ENCODE assay signal across 8 cellular contexts in the genomic region with DNA sequence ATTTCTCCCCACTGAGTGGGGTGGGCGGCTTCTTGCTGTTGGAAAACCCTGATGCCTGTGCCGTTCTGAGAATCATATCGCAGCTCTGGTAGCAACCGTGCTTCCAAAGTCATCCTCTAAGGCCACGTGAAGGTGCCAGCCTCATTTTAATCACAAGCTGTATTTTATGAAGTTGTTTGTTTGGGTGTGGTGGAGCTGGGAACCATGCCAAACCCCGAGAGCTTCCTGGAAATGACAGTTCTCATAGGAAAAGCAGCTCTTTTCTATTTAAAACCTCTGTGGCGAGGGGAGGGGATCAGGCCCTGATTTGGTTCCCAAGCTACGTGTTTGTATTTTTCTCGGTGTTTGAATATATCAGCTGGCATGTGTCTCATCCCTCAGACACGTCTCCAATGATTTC. TPM values are rescaled to one million over a fixed set of nuclear protein-coding genes. Genes with fewer than 3 reads are reported as not detected.
DNase-seq lines count a peak whose midpoint lies in the region; ATAC-seq, FAIRE-seq and TF ChIP-seq lines count a peak whose summit lies in the region.

No MANE protein-coding gene starts in this region.

- TF ChIP-seq POLR2A in erythroblast (IDR thresholded peaks at IDR 0.05; ENCODE audit: low read length) = no peak

- no peak for TF ChIP-seq CTCF in pancreas (IDR thresholded peaks at IDR 0.05)

- H3K4me3 ChIP-seq in pancreas = no peak overlapping the region

- intact Hi-C loops in pancreas (cut with DNase I) = no loop called here

- H3K4me1 ChIP-seq in pancreas = peaks cover 18 to 45% (median 21%) of the 10 kb centered on the region in 3 donors

- H3K27me3 ChIP-seq in pancreas = no peaks in the 10 kb centered on the region

- ATAC-seq in pancreas = peak in 3 of 4 donors; percentile 38 to 54 (median 54)

- WGBS in pancreas, 2 donors = 45 to 49% methylated on average over 10 of the region's 10 CpGs

- DNase-seq in DMS 273 treated with DMSO at 0.1 percent for 48 hours (lab: John Stamatoyannopoulos, UW) (peak; percentile 34), NCI-H2227 treated with DMSO at 0.1 percent for 48 hours (lab: John Stamatoyannopoulos, UW) (peak; percentile 80), erythroblast (lab: John Stamatoyannopoulos, UW) (peak; percentile 55 to 70), pancreas (peak in 5 of 6 donors; percentile 57 to 77 (median 63)), DMS114 treated with DMSO at 0.1 percent for 48 hours (lab: John Stamatoyannopoulos, UW; ENCODE audit: unreplicated experiment) (no peak), superior temporal gyrus (ENCODE audit: extremely low spot score) (no peak), D341Med (ENCODE audit: low spot score) (no peak)
- peak; percentile 45 for DNase-seq in activated CD8-positive, alpha-beta memory T cell treated with anti-CD3 and anti-CD28 coated beads, Interleukin-2, amount 50 U/mL, for 4 hours

- peak overlapping the region in 2 of 4 donors; percentile 80 to 84 for H3K27ac ChIP-seq in pancreas

- no peaks in the 10 kb centered on the region for H3K9me3 ChIP-seq in pancreas

- H3K36me3 ChIP-seq in pancreas = peaks cover 0 to 3% (median 0%) of the 10 kb centered on the region in 3 donors

- peak; percentile 9 for FAIRE-seq in pancreas (lab: Jason Lieb, UNC)

RNA-seq across cellular contexts. Expression of a gene that starts 21.7 kb away (rescaled TPM):
- total RNA-seq in pancreas = 10 to 100 TPM in 2 of 6 donors, 1 to 10 TPM in 4; 4.4 to 13.9 (median 7.4) TPM
- polyA plus RNA-seq in pancreas = 10 to 100 TPM in 1 of 2 donors, 1 to 10 TPM in 1; 8.7 to 12.5 TPM

RNA-seq across cellular contexts. Expression of a gene that starts 21.8 kb away (rescaled TPM):
- 10 to 100 TPM in 4 of 6 donors, 1 to 10 TPM in 2; 6.7 to 15.5 (median 10.4) TPM for total RNA-seq in pancreas
- polyA plus RNA-seq in pancreas = 10 to 100 TPM; 15.1 TPM

Comparison
In these comparisons a context has a peak if more than half of its experiments do, and no peak if none do; other contexts are left out.
1. DNase-seq: peak in DMS 273 treated with DMSO at 0.1 percent for 48 hours (single experiment), NCI-H2227 treated with DMSO at 0.1 percent for 48 hours (single experiment), activated CD8-positive, alpha-beta memory T cell treated with anti-CD3 and anti-CD28 coated beads, Interleukin-2, amount 50 U/mL, for 4 hours (single experiment), erythroblast (2 of 2) and pancreas (5 of 6); none in DMS114 treated with DMSO at 0.1 percent for 48 hours (single experiment), superior temporal gyrus (single experiment) and D341Med (single experiment).